Comparison of ENCODE assay signal across 1 cellular context in the genomic region with DNA sequence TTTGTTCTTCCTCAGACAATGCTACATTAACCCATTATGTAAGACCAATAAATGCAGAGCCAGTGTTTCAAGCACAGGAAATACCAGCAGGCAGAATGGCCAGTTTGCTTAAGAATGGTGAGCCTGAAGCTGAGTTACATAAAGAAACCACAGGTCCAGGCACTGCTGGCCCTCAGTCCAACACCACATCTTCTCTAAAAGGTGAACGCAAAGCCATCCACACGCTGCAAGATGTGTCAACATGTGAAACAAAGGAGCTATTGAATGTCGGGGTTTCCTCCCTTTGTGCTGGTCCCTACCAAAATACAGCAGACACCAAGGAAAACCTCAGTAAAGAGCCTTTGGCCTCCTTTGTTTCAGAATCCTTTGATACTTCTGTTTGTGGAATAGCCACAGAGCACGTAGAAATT.
TF ChIP-seq lines count a peak whose summit lies in the region.

No MANE protein-coding gene starts in this region.

TF ChIP-seq in HepG2, 621 proteins besides CTCF, POLR2A, EP300 and RAD21 (continued from another document and continues in another):
- TF ChIP-seq, protein P1, sequence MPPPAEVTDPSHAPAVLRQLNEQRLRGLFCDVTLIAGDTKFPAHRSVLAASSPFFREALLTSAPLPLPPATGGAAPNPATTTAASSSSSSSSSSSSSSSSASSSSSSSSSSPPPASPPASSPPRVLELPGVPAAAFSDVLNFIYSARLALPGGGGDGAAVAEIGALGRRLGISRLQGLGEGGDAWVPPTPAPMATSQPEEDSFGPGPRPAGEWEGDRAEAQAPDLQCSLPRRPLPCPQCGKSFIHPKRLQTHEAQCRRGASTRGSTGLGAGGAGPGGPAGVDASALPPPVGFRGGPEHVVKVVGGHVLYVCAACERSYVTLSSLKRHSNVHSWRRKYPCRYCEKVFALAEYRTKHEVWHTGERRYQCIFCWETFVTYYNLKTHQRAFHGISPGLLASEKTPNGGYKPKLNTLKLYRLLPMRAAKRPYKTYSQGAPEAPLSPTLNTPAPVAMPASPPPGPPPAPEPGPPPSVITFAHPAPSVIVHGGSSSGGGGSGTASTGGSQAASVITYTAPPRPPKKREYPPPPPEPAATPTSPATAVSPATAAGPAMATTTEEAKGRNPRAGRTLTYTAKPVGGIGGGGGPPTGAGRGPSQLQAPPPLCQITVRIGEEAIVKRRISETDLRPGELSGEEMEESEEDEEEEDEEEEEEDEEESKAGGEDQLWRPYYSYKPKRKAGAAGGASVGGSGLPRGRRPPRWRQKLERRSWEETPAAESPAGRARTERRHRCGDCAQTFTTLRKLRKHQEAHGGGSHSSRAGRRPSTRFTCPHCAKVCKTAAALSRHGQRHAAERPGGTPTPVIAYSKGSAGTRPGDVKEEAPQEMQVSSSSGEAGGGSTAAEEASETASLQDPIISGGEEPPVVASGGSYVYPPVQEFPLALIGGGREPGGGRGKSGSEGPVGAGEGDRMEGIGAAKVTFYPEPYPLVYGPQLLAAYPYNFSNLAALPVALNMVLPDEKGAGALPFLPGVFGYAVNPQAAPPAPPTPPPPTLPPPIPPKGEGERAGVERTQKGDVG (CRISPR knock-in tag; IDR thresholded peaks at IDR 0.05; ENCODE audit: borderline replicate concordance) = peak; percentile 54; the same call in 1 of the 2 replicates
- TF ChIP-seq AHR (CRISPR knock-in tag; IDR thresholded peaks at IDR 0.05) = no peak
- TF ChIP-seq NCOR1 (IDR thresholded peaks at IDR 0.05; ENCODE audit: borderline replicate concordance, low read length) = peak; percentile 45; the same call in 1 of the 2 replicates
- peak; percentile 74 for TF ChIP-seq HDAC1 (CRISPR knock-in tag; IDR thresholded peaks at IDR 0.05)
- TF ChIP-seq, protein P2, sequence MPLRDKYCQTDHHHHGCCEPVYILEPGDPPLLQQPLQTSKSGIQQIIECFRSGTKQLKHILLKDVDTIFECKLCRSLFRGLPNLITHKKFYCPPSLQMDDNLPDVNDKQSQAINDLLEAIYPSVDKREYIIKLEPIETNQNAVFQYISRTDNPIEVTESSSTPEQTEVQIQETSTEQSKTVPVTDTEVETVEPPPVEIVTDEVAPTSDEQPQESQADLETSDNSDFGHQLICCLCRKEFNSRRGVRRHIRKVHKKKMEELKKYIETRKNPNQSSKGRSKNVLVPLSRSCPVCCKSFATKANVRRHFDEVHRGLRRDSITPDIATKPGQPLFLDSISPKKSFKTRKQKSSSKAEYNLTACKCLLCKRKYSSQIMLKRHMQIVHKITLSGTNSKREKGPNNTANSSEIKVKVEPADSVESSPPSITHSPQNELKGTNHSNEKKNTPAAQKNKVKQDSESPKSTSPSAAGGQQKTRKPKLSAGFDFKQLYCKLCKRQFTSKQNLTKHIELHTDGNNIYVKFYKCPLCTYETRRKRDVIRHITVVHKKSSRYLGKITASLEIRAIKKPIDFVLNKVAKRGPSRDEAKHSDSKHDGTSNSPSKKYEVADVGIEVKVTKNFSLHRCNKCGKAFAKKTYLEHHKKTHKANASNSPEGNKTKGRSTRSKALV (CRISPR knock-in tag; IDR thresholded peaks at IDR 0.05) = no peak
- TF ChIP-seq, protein P3, sequence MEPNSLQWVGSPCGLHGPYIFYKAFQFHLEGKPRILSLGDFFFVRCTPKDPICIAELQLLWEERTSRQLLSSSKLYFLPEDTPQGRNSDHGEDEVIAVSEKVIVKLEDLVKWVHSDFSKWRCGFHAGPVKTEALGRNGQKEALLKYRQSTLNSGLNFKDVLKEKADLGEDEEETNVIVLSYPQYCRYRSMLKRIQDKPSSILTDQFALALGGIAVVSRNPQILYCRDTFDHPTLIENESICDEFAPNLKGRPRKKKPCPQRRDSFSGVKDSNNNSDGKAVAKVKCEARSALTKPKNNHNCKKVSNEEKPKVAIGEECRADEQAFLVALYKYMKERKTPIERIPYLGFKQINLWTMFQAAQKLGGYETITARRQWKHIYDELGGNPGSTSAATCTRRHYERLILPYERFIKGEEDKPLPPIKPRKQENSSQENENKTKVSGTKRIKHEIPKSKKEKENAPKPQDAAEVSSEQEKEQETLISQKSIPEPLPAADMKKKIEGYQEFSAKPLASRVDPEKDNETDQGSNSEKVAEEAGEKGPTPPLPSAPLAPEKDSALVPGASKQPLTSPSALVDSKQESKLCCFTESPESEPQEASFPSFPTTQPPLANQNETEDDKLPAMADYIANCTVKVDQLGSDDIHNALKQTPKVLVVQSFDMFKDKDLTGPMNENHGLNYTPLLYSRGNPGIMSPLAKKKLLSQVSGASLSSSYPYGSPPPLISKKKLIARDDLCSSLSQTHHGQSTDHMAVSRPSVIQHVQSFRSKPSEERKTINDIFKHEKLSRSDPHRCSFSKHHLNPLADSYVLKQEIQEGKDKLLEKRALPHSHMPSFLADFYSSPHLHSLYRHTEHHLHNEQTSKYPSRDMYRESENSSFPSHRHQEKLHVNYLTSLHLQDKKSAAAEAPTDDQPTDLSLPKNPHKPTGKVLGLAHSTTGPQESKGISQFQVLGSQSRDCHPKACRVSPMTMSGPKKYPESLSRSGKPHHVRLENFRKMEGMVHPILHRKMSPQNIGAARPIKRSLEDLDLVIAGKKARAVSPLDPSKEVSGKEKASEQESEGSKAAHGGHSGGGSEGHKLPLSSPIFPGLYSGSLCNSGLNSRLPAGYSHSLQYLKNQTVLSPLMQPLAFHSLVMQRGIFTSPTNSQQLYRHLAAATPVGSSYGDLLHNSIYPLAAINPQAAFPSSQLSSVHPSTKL (CRISPR knock-in tag; IDR thresholded peaks at IDR 0.05) = peak; percentile 85
- TF ChIP-seq ZNF619 (CRISPR knock-in tag; IDR thresholded peaks at IDR 0.05) = no peak
- 0 out of 2 replicates have a peak, but pooled peaks have one; percentile 28 for TF ChIP-seq HIVEP1 (CRISPR knock-in tag; IDR thresholded peaks at IDR 0.05)
- TF ChIP-seq ZNF629 (CRISPR knock-in tag; conservative IDR thresholded peaks at IDR 0.05) = no peak
- 0 out of 2 replicates have a peak, but pooled peaks have one; percentile 20 for TF ChIP-seq FOSL2 (CRISPR knock-in tag; IDR thresholded peaks at IDR 0.05)
- peak; percentile 34 for TF ChIP-seq SIX4 (CRISPR knock-in tag; IDR thresholded peaks at IDR 0.05)
- no peak; the same call in 1 of the 2 replicates for TF ChIP-seq TARDBP (CRISPR knock-in tag; IDR thresholded peaks at IDR 0.05)
- TF ChIP-seq ZNF292 (CRISPR knock-in tag; IDR thresholded peaks at IDR 0.05; ENCODE audit: borderline replicate concordance, low read depth) = 0 out of 2 replicates have a peak, but pooled peaks have one; percentile 23
- TF ChIP-seq ZNF652 (CRISPR knock-in tag; IDR thresholded peaks at IDR 0.05; ENCODE audit: borderline replicate concordance, low read depth) = 0 out of 2 replicates have a peak, but pooled peaks have one; percentile 43
- no peak for TF ChIP-seq ZIK1 (CRISPR knock-in tag; IDR thresholded peaks at IDR 0.05; ENCODE audit: borderline replicate concordance, low read depth)
- 0 out of 2 replicates have a peak, but pooled peaks have one; percentile 7 for TF ChIP-seq ZMYM3 (CRISPR knock-in tag; IDR thresholded peaks at IDR 0.05)
- TF ChIP-seq TOE1 (CRISPR knock-in tag; IDR thresholded peaks at IDR 0.05) = no peak
- TF ChIP-seq XBP1 (CRISPR knock-in tag; IDR thresholded peaks at IDR 0.05) = no peak
- no peak for TF ChIP-seq ZNF674 (CRISPR knock-in tag; IDR thresholded peaks at IDR 0.05; ENCODE audit: low read depth)
- TF ChIP-seq POGZ (CRISPR knock-in tag; IDR thresholded peaks at IDR 0.05) = 0 out of 2 replicates have a peak, but pooled peaks have one; percentile 16
- TF ChIP-seq, protein P4, sequence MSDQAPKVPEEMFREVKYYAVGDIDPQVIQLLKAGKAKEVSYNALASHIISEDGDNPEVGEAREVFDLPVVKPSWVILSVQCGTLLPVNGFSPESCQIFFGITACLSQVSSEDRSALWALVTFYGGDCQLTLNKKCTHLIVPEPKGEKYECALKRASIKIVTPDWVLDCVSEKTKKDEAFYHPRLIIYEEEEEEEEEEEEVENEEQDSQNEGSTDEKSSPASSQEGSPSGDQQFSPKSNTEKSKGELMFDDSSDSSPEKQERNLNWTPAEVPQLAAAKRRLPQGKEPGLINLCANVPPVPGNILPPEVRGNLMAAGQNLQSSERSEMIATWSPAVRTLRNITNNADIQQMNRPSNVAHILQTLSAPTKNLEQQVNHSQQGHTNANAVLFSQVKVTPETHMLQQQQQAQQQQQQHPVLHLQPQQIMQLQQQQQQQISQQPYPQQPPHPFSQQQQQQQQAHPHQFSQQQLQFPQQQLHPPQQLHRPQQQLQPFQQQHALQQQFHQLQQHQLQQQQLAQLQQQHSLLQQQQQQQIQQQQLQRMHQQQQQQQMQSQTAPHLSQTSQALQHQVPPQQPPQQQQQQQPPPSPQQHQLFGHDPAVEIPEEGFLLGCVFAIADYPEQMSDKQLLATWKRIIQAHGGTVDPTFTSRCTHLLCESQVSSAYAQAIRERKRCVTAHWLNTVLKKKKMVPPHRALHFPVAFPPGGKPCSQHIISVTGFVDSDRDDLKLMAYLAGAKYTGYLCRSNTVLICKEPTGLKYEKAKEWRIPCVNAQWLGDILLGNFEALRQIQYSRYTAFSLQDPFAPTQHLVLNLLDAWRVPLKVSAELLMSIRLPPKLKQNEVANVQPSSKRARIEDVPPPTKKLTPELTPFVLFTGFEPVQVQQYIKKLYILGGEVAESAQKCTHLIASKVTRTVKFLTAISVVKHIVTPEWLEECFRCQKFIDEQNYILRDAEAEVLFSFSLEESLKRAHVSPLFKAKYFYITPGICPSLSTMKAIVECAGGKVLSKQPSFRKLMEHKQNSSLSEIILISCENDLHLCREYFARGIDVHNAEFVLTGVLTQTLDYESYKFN (CRISPR knock-in tag; conservative IDR thresholded peaks at IDR 0.05) = peak; percentile 62
- TF ChIP-seq FOXA3 (CRISPR knock-in tag; IDR thresholded peaks at IDR 0.05) = peak; percentile 84
- TF ChIP-seq TEAD3 (CRISPR knock-in tag; optimal IDR thresholded peaks at IDR 0.05; ENCODE audit: borderline replicate concordance) = peak; percentile 73
- peak; percentile 64 for TF ChIP-seq SALL1 (CRISPR knock-in tag; IDR thresholded peaks at IDR 0.05)
- peak; percentile 98 for TF ChIP-seq SOX5 (CRISPR knock-in tag; IDR thresholded peaks at IDR 0.05; ENCODE audit: borderline replicate concordance)
- 0 out of 2 replicates have a peak, but pooled peaks have one; percentile 9 for TF ChIP-seq ZFX (CRISPR knock-in tag; IDR thresholded peaks at IDR 0.05; ENCODE audit: low read depth)
- TF ChIP-seq NKX3-1 (CRISPR knock-in tag; IDR thresholded peaks at IDR 0.05) = no peak
- no peak for TF ChIP-seq GPN1 (CRISPR knock-in tag; IDR thresholded peaks at IDR 0.05; ENCODE audit: borderline replicate concordance)
- TF ChIP-seq, protein P5, sequence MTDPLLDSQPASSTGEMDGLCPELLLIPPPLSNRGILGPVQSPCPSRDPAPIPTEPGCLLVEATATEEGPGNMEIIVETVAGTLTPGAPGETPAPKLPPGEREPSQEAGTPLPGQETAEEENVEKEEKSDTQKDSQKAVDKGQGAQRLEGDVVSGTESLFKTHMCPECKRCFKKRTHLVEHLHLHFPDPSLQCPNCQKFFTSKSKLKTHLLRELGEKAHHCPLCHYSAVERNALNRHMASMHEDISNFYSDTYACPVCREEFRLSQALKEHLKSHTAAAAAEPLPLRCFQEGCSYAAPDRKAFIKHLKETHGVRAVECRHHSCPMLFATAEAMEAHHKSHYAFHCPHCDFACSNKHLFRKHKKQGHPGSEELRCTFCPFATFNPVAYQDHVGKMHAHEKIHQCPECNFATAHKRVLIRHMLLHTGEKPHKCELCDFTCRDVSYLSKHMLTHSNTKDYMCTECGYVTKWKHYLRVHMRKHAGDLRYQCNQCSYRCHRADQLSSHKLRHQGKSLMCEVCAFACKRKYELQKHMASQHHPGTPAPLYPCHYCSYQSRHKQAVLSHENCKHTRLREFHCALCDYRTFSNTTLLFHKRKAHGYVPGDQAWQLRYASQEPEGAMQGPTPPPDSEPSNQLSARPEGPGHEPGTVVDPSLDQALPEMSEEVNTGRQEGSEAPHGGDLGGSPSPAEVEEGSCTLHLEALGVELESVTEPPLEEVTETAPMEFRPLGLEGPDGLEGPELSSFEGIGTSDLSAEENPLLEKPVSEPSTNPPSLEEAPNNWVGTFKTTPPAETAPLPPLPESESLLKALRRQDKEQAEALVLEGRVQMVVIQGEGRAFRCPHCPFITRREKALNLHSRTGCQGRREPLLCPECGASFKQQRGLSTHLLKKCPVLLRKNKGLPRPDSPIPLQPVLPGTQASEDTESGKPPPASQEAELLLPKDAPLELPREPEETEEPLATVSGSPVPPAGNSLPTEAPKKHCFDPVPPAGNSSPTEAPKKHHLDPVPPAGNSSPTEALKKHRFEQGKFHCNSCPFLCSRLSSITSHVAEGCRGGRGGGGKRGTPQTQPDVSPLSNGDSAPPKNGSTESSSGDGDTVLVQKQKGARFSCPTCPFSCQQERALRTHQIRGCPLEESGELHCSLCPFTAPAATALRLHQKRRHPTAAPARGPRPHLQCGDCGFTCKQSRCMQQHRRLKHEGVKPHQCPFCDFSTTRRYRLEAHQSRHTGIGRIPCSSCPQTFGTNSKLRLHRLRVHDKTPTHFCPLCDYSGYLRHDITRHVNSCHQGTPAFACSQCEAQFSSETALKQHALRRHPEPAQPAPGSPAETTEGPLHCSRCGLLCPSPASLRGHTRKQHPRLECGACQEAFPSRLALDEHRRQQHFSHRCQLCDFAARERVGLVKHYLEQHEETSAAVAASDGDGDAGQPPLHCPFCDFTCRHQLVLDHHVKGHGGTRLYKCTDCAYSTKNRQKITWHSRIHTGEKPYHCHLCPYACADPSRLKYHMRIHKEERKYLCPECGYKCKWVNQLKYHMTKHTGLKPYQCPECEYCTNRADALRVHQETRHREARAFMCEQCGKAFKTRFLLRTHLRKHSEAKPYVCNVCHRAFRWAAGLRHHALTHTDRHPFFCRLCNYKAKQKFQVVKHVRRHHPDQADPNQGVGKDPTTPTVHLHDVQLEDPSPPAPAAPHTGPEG (CRISPR knock-in tag; IDR thresholded peaks at IDR 0.05) = no peak
- no peak for TF ChIP-seq EED (CRISPR knock-in tag; IDR thresholded peaks at IDR 0.05)
- peak; percentile 42 for TF ChIP-seq ASH2L (IDR thresholded peaks at IDR 0.05; ENCODE audit: insufficient read length, low read depth, low read length)
- TF ChIP-seq ZFP36 (IDR thresholded peaks at IDR 0.05; ENCODE audit: borderline replicate concordance, low read depth, low read length, partially characterized antibody) = no peak
- TF ChIP-seq ZKSCAN8 (CRISPR knock-in tag; IDR thresholded peaks at IDR 0.05; ENCODE audit: borderline replicate concordance) = no peak
- TF ChIP-seq, protein P6, sequence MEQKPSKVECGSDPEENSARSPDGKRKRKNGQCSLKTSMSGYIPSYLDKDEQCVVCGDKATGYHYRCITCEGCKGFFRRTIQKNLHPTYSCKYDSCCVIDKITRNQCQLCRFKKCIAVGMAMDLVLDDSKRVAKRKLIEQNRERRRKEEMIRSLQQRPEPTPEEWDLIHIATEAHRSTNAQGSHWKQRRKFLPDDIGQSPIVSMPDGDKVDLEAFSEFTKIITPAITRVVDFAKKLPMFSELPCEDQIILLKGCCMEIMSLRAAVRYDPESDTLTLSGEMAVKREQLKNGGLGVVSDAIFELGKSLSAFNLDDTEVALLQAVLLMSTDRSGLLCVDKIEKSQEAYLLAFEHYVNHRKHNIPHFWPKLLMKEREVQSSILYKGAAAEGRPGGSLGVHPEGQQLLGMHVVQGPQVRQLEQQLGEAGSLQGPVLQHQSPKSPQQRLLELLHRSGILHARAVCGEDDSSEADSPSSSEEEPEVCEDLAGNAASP (CRISPR knock-in tag; IDR thresholded peaks at IDR 0.05; ENCODE audit: borderline replicate concordance) = peak; percentile 9; the same call in 1 of the 2 replicates
- TF ChIP-seq RCOR2 (CRISPR knock-in tag; IDR thresholded peaks at IDR 0.05) = no peak
- no peak for TF ChIP-seq ZNF256 (CRISPR knock-in tag; conservative IDR thresholded peaks at IDR 0.05)
- peak; percentile 57 for TF ChIP-seq SAP130 (CRISPR knock-in tag; IDR thresholded peaks at IDR 0.05; ENCODE audit: low read depth)
- no peak for TF ChIP-seq MAFG (CRISPR knock-in tag; IDR thresholded peaks at IDR 0.05)
- TF ChIP-seq XRCC5 (optimal IDR thresholded peaks at IDR 0.05; ENCODE audit: low read length) = peak; percentile 10
- no peak for TF ChIP-seq MED13 (CRISPR knock-in tag; IDR thresholded peaks at IDR 0.05)
